ENCODE assay signal across 34 cellular contexts in genomic region chr17:37069087-37069486, GRCh38.
"Had no signal": no experiment of that assay in that cellular context is flagged by ENCODE, and none has a peak within 500 bp of the region (broad histone marks: within the 10 kb centered on the region; RNA-seq: fewer than 3 reads in every experiment).

No MANE protein-coding gene starts in this region.

- H3K4me1 ChIP-seq: body of pancreas, breast epithelium had no signal

- H3K36me3 ChIP-seq: breast epithelium had no signal

- ATAC-seq: activated CD4-positive, alpha-beta T cell treated with anti-CD3 and anti-CD28 coated beads for 36 hours; activated CD4-positive, CD25-positive, alpha-beta regulatory T cell treated with anti-CD3 and anti-CD28 coated beads, Interleukin-2, amount 50 U/mL, for 24 hours; activated CD8-positive, alpha-beta T cell treated with anti-CD3 and anti-CD28 coated beads, Interleukin-2, amount 10 ng/mL, durations not matched to agents 7 days and 5 days; body of pancreas; PC-3 had no signal

- H3K9me3 ChIP-seq: body of pancreas, breast epithelium had no signal

- DNase-seq: activated CD4-positive, alpha-beta T cell treated with anti-CD3 and anti-CD28 coated beads for 36 hours; activated CD4-positive, alpha-beta T cell treated with anti-CD3 and anti-CD28 coated beads, Interleukin-2, amount 10 ng/mL, durations not matched to agents 7 days and 5 days; activated CD4-positive, alpha-beta T cell treated with anti-CD3 and anti-CD28 coated beads, Interleukin-2, amount 50 U/mL, for 48 hours; activated CD8-positive, alpha-beta T cell treated with anti-CD3 and anti-CD28 coated beads, Interleukin-2, amount 10 ng/mL, durations not matched to agents 7 days and 5 days; activated gamma-delta T cell; activated naive CD4-positive, alpha-beta T cell treated with Interleukin-2 at 50 U/mL for 16 hours; activated naive CD8-positive, alpha-beta T cell treated with anti-CD3 and anti-CD28 coated beads, Interleukin-2, amount 10 ng/mL, durations not matched to agents 7 days and 5 days; activated T-cell treated with anti-CD3 and anti-CD28 coated beads, Interleukin-2, amount 50 U/mL, for 24 hours; body of pancreas; MM.1S; MV-4-11; NCI-H1092; NCI-H1436 treated with DMSO at 0.1 percent for 48 hours; NCI-H1694 treated with DMSO at 0.1 percent for 48 hours; NCI-H2029; NCI-H2107; NCI-H2171; NCI-H510A; NCI-H526; NK-92 treated with Interleukin-12 subunit alpha and Interleukin-12 subunit beta, amount 100 ng/mL, for 24 hours; PC-3; Right ventricle myocardium superior had no signal

- H3K9me3 Mint-ChIP-seq: activated CD4-positive, alpha-beta T cell treated with anti-CD3 and anti-CD28 coated beads, Interleukin-2, amount 10 ng/mL, durations not matched to agents 7 days and 5 days; activated naive CD4-positive, alpha-beta T cell treated with anti-CD3 and anti-CD28 coated beads, Interleukin-2, amount 50 U/mL, for 24 hours; activated naive CD8-positive, alpha-beta T cell treated with anti-CD3 and anti-CD28 coated beads, Interleukin-2, amount 10 ng/mL, durations not matched to agents 7 days and 5 days; activated T-cell treated with anti-CD3 and anti-CD28 coated beads, Interleukin-2, amount 50 U/mL, for 24 hours; activated T-helper 2 cell treated with anti-CD3 and anti-CD28 coated beads, Interferon-gamma antibody, Interleukin-2, Interleukin-4, amounts not matched to agents 10 μg/mL and 5 μg/mL and 100 μg/mL, durations not matched to agents 14 hours and 24 hours and 36 hours; T-helper 1 cell treated with Interleukin-12 subunit alpha and Interleukin-12 subunit beta and Interleukin-4 antibody, amounts not matched to agents 30 μg/mL and 1 μg/mL, for 36 hours; T-helper 2 cell treated with Interferon-gamma antibody and Interleukin-4, amounts not matched to agents 5 μg/mL and 100 μg/mL, for 36 hours; WTC11 had no signal

- H3K36me3 Mint-ChIP-seq: activated naive CD4-positive, alpha-beta T cell treated with anti-CD3 and anti-CD28 coated beads, Interleukin-2, amount 50 U/mL, for 24 hours; activated naive CD8-positive, alpha-beta T cell treated with anti-CD3 and anti-CD28 coated beads, Interleukin-2, amount 10 ng/mL, durations not matched to agents 7 days and 5 days had no signal

- H3K4me2 ChIP-seq: KMS-11 had no signal

- H3K4me1 Mint-ChIP-seq: activated CD4-positive, alpha-beta T cell treated with anti-CD3 and anti-CD28 coated beads for 36 hours; activated CD4-positive, alpha-beta T cell treated with anti-CD3 and anti-CD28 coated beads, Interleukin-2, amount 10 ng/mL, durations not matched to agents 7 days and 5 days; activated naive CD4-positive, alpha-beta T cell treated with anti-CD3 and anti-CD28 coated beads, Interleukin-2, amount 50 U/mL, for 24 hours; activated naive CD8-positive, alpha-beta T cell treated with anti-CD3 and anti-CD28 coated beads, Interleukin-2, amount 10 ng/mL, durations not matched to agents 7 days and 5 days had no signal

- FAIRE-seq: astrocyte, RCC 7860, TTC549 had no signal

- H3K9ac ChIP-seq: KMS-11 had no signal

- H3K27ac ChIP-seq: body of pancreas, breast epithelium, KMS-11, RWPE1 had no signal

- H3K27ac Mint-ChIP-seq: activated CD4-positive, alpha-beta T cell treated with anti-CD3 and anti-CD28 coated beads for 36 hours; activated CD4-positive, alpha-beta T cell treated with anti-CD3 and anti-CD28 coated beads, Interleukin-2, amount 10 ng/mL, durations not matched to agents 7 days and 5 days; activated CD8-positive, alpha-beta T cell treated with anti-CD3 and anti-CD28 coated beads, Interleukin-2, amount 10 ng/mL, durations not matched to agents 7 days and 5 days; activated naive CD4-positive, alpha-beta T cell treated with anti-CD3 and anti-CD28 coated beads, Interleukin-2, amount 50 U/mL, for 24 hours; activated naive CD8-positive, alpha-beta T cell treated with anti-CD3 and anti-CD28 coated beads, Interleukin-2, amount 10 ng/mL, durations not matched to agents 7 days and 5 days; activated T-cell treated with anti-CD3 and anti-CD28 coated beads, Interleukin-2, amount 50 U/mL, for 24 hours; activated T-helper 2 cell treated with anti-CD3 and anti-CD28 coated beads, Interferon-gamma antibody, Interleukin-2, Interleukin-4, amounts not matched to agents 10 μg/mL and 5 μg/mL and 100 μg/mL, durations not matched to agents 14 hours and 24 hours and 36 hours; T-helper 1 cell treated with Interleukin-12 subunit alpha and Interleukin-12 subunit beta and Interleukin-4 antibody, amounts not matched to agents 30 μg/mL and 1 μg/mL, for 36 hours; T-helper 2 cell treated with Interferon-gamma antibody and Interleukin-4, amounts not matched to agents 5 μg/mL and 100 μg/mL, for 36 hours; WTC11 had no signal

- H3K27me3 Mint-ChIP-seq: activated CD4-positive, alpha-beta T cell treated with anti-CD3 and anti-CD28 coated beads for 36 hours; activated naive CD4-positive, alpha-beta T cell treated with anti-CD3 and anti-CD28 coated beads, Interleukin-2, amount 50 U/mL, for 24 hours; activated T-cell treated with anti-CD3 and anti-CD28 coated beads, Interleukin-2, amount 50 U/mL, for 24 hours had no signal

- H3K4me3 Mint-ChIP-seq: activated CD4-positive, alpha-beta T cell treated with anti-CD3 and anti-CD28 coated beads for 36 hours; activated CD4-positive, alpha-beta T cell treated with anti-CD3 and anti-CD28 coated beads, Interleukin-2, amount 10 ng/mL, durations not matched to agents 7 days and 5 days; activated CD8-positive, alpha-beta T cell treated with anti-CD3 and anti-CD28 coated beads, Interleukin-2, amount 10 ng/mL, durations not matched to agents 7 days and 5 days; activated naive CD4-positive, alpha-beta T cell treated with anti-CD3 and anti-CD28 coated beads, Interleukin-2, amount 50 U/mL, for 24 hours; activated naive CD8-positive, alpha-beta T cell treated with anti-CD3 and anti-CD28 coated beads, Interleukin-2, amount 10 ng/mL, durations not matched to agents 7 days and 5 days; activated T-cell treated with anti-CD3 and anti-CD28 coated beads, Interleukin-2, amount 50 U/mL, for 24 hours; T-helper 1 cell treated with Interleukin-12 subunit alpha and Interleukin-12 subunit beta and Interleukin-4 antibody, amounts not matched to agents 30 μg/mL and 1 μg/mL, for 36 hours; T-helper 2 cell treated with Interferon-gamma antibody and Interleukin-4, amounts not matched to agents 5 μg/mL and 100 μg/mL, for 36 hours; WTC11 had no signal

- H3K4me3 ChIP-seq: body of pancreas, breast epithelium had no signal

- H3K27me3 ChIP-seq: body of pancreas, breast epithelium had no signal
